ENCODE assay signal across 15 cellular contexts in genomic region chr3:183491109-183491922, GRCh38.
DNase-seq lines count a peak whose midpoint lies in the region; ATAC-seq, FAIRE-seq and TF ChIP-seq lines count a peak whose summit lies in the region.
"Had no signal": no experiment of that assay in that cellular context is flagged by ENCODE, and none has a peak within 500 bp of the region (broad histone marks: within the 10 kb centered on the region; RNA-seq: fewer than 3 reads in every experiment).

No MANE protein-coding gene starts in this region.

- H3K27me3 ChIP-seq in mammary epithelial cell (ENCODE audit: insufficient read depth, low read length) (no peaks in the 10 kb centered on the region), K562 (ENCODE audit: control insufficient read depth in 2 of 2, insufficient read depth in 2 of 2, low read length in 2 of 2) (no peaks in the 10 kb centered on the region), vagina (no peaks in the 10 kb centered on the region)

- H3K36me3 ChIP-seq in mammary epithelial cell (ENCODE audit: insufficient read depth, low read length), result no peaks in the 10 kb centered on the region
- H3K36me3 ChIP-seq in K562 (ENCODE audit: control insufficient read depth, insufficient read depth, low read length), result no peaks in the 10 kb centered on the region
- no peaks in the 10 kb centered on the region for H3K36me3 ChIP-seq in vagina
- H3K36me3 ChIP-seq: WERI-Rb-1 had no signal

- no peak for TF ChIP-seq RAD21 in K562 (CRISPR knock-in tag; conservative IDR thresholded peaks at IDR 0.05 in 1 of 2, IDR thresholded peaks at IDR 0.05 in 1 of 2)

- H3K4me1 Mint-ChIP-seq in MCF 10A (ENCODE audit: insufficient read depth, unreplicated experiment) (peaks cover 7% of the 10 kb centered on the region), memory B cell (peaks cover 5% of the 10 kb centered on the region)
- H3K4me1 Mint-ChIP-seq: activated naive CD8-positive, alpha-beta T cell treated with anti-CD3 and anti-CD28 coated beads, Interleukin-2, amount 10 ng/mL, durations not matched to agents 7 days and 5 days had no signal

- H3K4me1 ChIP-seq in mammary epithelial cell (ENCODE audit: insufficient read depth, low read length), result peaks cover 23% of the 10 kb centered on the region
- H3K4me1 ChIP-seq in K562 (replicated peaks in 1 of 2; ENCODE audit: control insufficient read depth in 2 of 2, insufficient read depth in 2 of 2, low read length in 2 of 2), result peaks cover 8 to 9% of the 10 kb centered on the region in 2 experiments; a peak in 3 of 5 replicates
- no peaks in the 10 kb centered on the region for H3K4me1 ChIP-seq in vagina
- H3K4me1 ChIP-seq: parathyroid adenoma had no signal

- H3K9ac ChIP-seq in mammary epithelial cell (ENCODE audit: insufficient read depth, low read length) (no peak overlapping the region), K562 (ENCODE audit: insufficient read depth in 1 of 2, low read depth in 2 of 2, low read length in 2 of 2) (no peak overlapping the region)
- H3K9ac ChIP-seq: parathyroid adenoma had no signal

- H3K4me2 ChIP-seq in mammary epithelial cell (ENCODE audit: insufficient read depth, low read depth, low read length) (no peak overlapping the region), K562 (ENCODE audit: insufficient read depth, low read length) (no peak overlapping the region)

- dilution Hi-C loops in mammary epithelial cell (cut with HindIII; ENCODE audit: low sequenced_read_pairs), result no loop called here

- TF ChIP-seq CTCF in mammary epithelial cell (conservative IDR thresholded peaks at IDR 0.05 in 1 of 2, IDR thresholded peaks at IDR 0.05 in 1 of 2; ENCODE audit: extremely low read depth in 1 of 2, insufficient read depth in 1 of 2, low read depth in 1 of 2, low read length in 2 of 2) (no peak), MCF 10A (IDR thresholded peaks at IDR 0.05; ENCODE audit: unreplicated experiment) (no peak), K562 (IDR thresholded peaks at IDR 0.05 in 2 of 3, conservative IDR thresholded peaks at IDR 0.05 in 1 of 3; ENCODE audit: insufficient read depth in 2 of 3, low read depth in 1 of 3, low read length in 3 of 3) (no peak), vagina (IDR thresholded peaks at IDR 0.05) (no peak), omental fat pad (IDR thresholded peaks at IDR 0.05) (no peak)

- no peaks in the 10 kb centered on the region for H4K20me1 ChIP-seq in mammary epithelial cell (ENCODE audit: insufficient read depth, low read length)
- H4K20me1 ChIP-seq in K562 (replicated peaks; ENCODE audit: control insufficient read depth, insufficient read depth, low read length), result no peaks in the 10 kb centered on the region

- BruUV-seq in mammary epithelial cell (replicated peaks; lab: Mats Ljungman, UMichigan) (no TSS peak), MCF 10A (replicated peaks; lab: Mats Ljungman, UMichigan) (no TSS peak), K562 (replicated peaks; lab: Mats Ljungman, UMichigan) (no TSS peak)

- DNase-seq in mammary epithelial cell (no peak), MCF 10A (ENCODE audit: unreplicated experiment) (no peak), K562 (ENCODE audit: extremely low read depth in 1 of 4, low spot score in 3 of 4) (no peak), memory B cell (ENCODE audit: low spot score in 2 of 2) (no peak), vagina (ENCODE audit: extremely low spot score in 2 of 2) (peak; percentile 77 to 84), omental fat pad (ENCODE audit: low spot score) (no peak), NCI-H146 treated with DMSO at 0.1 percent for 48 hours (lab: John Stamatoyannopoulos, UW; ENCODE audit: unreplicated experiment) (no peak), COLO829 (ENCODE audit: low spot score) (no peak)
- DNase-seq: activated naive CD8-positive, alpha-beta T cell treated with anti-CD3 and anti-CD28 coated beads, Interleukin-2, amount 10 ng/mL, durations not matched to agents 7 days and 5 days; DMS 273 treated with DMSO at 0.1 percent for 48 hours; effector CD8-positive, alpha-beta T cell; foreskin fibroblast; stimulated activated naive CD8-positive, alpha-beta T cell treated with anti-CD3 and anti-CD28 coated beads, Interleukin-15, Interleukin-2, amounts not matched to agents 100 U/mL and 50 U/mL, for 24 hours; WERI-Rb-1 had no signal

- peak overlapping the region; percentile 72 for H2AFZ ChIP-seq in mammary epithelial cell (ENCODE audit: low read depth, low read length)
- no peak overlapping the region for H2AFZ ChIP-seq in K562 (ENCODE audit: low read depth, low read length)
- H2AFZ ChIP-seq: parathyroid adenoma had no signal

- H3K27ac ChIP-seq in mammary epithelial cell (ENCODE audit: insufficient read depth, low read depth, low read length) (no peak overlapping the region), K562 (ENCODE audit: extremely low read depth, low read depth, low read length) (no peak overlapping the region), vagina (no peak overlapping the region)
- H3K27ac ChIP-seq: parathyroid adenoma, WERI-Rb-1 had no signal

- no peak for TF ChIP-seq EP300 in K562 (IDR thresholded peaks at IDR 0.05; ENCODE audit: low read length)

- CTCF ChIA-PET in mammary epithelial cell (lab: Charles Lee; ENCODE audit: low non-redundant PET), result no interaction called here
- CTCF ChIA-PET in MCF 10A (lab: Yijun Ruan, JAX), result interaction anchor here (1.0 kb wide), 1 partner anchor 11 kb away, joined by 4 read pairs; no protein-coding TSS in a partner anchor
- CTCF ChIA-PET in K562 (lab: Yijun Ruan, JAX; ENCODE audit: low intra/inter-chr PET ratio), result no interaction called here

- no peaks in the 10 kb centered on the region for H3K79me2 ChIP-seq in mammary epithelial cell (ENCODE audit: insufficient read depth, low read length)
- no peaks in the 10 kb centered on the region for H3K79me2 ChIP-seq in K562 (ENCODE audit: control insufficient read depth, insufficient read depth, low read length)
- H3K79me2 ChIP-seq: parathyroid adenoma had no signal

- 85% methylated on average over 19 of the region's 23 CpGs for WGBS in mammary epithelial cell (ENCODE audit: low coverage, missing lambda C conversion rate)
- WGBS in K562 (ENCODE audit: insufficient coverage, low coverage, missing lambda C conversion rate), result 63% methylated on average over 21 of the region's 23 CpGs

- in situ Hi-C loops in mammary epithelial cell (cut with MboI; ENCODE audit: low sequenced_read_pairs in 2 of 2), result no loop called here
- in situ Hi-C loops in K562 (cut with MboI), result no loop called here

- no peak overlapping the region for H3K27ac Mint-ChIP-seq in MCF 10A (ENCODE audit: low read depth, unreplicated experiment)
- peak overlapping the region; percentile 35 for H3K27ac Mint-ChIP-seq in memory B cell
- H3K27ac Mint-ChIP-seq: activated naive CD8-positive, alpha-beta T cell treated with anti-CD3 and anti-CD28 coated beads, Interleukin-2, amount 10 ng/mL, durations not matched to agents 7 days and 5 days had no signal

- no peaks in the 10 kb centered on the region for H3K9me1 ChIP-seq in K562 (ENCODE audit: control insufficient read depth, insufficient read depth, low read length)

- H3K36me3 Mint-ChIP-seq in MCF 10A (ENCODE audit: insufficient read depth, unreplicated experiment) (no peaks in the 10 kb centered on the region), memory B cell (peaks cover 26% of the 10 kb centered on the region)

- H3K4me3 Mint-ChIP-seq in MCF 10A (ENCODE audit: unreplicated experiment) (no peak overlapping the region), memory B cell (no peak overlapping the region)
- H3K4me3 Mint-ChIP-seq: activated naive CD8-positive, alpha-beta T cell treated with anti-CD3 and anti-CD28 coated beads, Interleukin-2, amount 10 ng/mL, durations not matched to agents 7 days and 5 days had no signal

- intact Hi-C loops in mammary epithelial cell (cut with micrococcal nuclease) (no loop called here), MCF 10A (cut with micrococcal nuclease) (no loop called here), K562 (cut with micrococcal nuclease) (no loop called here), vagina (cut with DNase I) (no loop called here)

- no peak for FAIRE-seq in K562 (lab: Jason Lieb, UNC)

- H3K4me3 ChIP-seq in mammary epithelial cell (replicated peaks in 1 of 3; ENCODE audit: insufficient read depth in 1 of 3, low read depth in 2 of 3, low read length in 3 of 3) (no peak overlapping the region), K562 (no peak overlapping the region), vagina (no peak overlapping the region)

- no peak for ATAC-seq in K562
- ATAC-seq in memory B cell (ENCODE audit: low read depth), result no peak
- ATAC-seq in omental fat pad (ENCODE audit: low FRiP score), result no peak
- ATAC-seq: stimulated activated naive CD8-positive, alpha-beta T cell treated with anti-CD3 and anti-CD28 coated beads, Interleukin-15, Interleukin-2, amounts not matched to agents 100 U/mL and 50 U/mL, for 24 hours had no signal

- TF ChIP-seq POLR2A in K562 (conservative IDR thresholded peaks at IDR 0.05) (no peak), vagina (IDR thresholded peaks at IDR 0.05) (no peak)

- POLR2A ChIA-PET in MCF 10A (lab: Yijun Ruan, JAX) (no interaction called here), K562 (lab: Yijun Ruan, JAX) (interaction anchor here (0.7 kb wide), 1 partner anchor 15 kb away, joined by 3 read pairs; no protein-coding TSS in a partner anchor)

- H3K9me3 Mint-ChIP-seq in MCF 10A (ENCODE audit: unreplicated experiment) (no peaks in the 10 kb centered on the region), memory B cell (no peaks in the 10 kb centered on the region)
- H3K9me3 Mint-ChIP-seq: activated naive CD8-positive, alpha-beta T cell treated with anti-CD3 and anti-CD28 coated beads, Interleukin-2, amount 10 ng/mL, durations not matched to agents 7 days and 5 days had no signal

- H3K27me3 Mint-ChIP-seq in MCF 10A (ENCODE audit: insufficient read depth, unreplicated experiment) (peaks cover 16% of the 10 kb centered on the region), memory B cell (no peaks in the 10 kb centered on the region)
- H3K27me3 Mint-ChIP-seq: activated naive CD8-positive, alpha-beta T cell treated with anti-CD3 and anti-CD28 coated beads, Interleukin-2, amount 10 ng/mL, durations not matched to agents 7 days and 5 days had no signal

- no peaks in the 10 kb centered on the region for H3K9me3 ChIP-seq in mammary epithelial cell (replicated peaks; ENCODE audit: insufficient read depth, low read length)
- H3K9me3 ChIP-seq in K562 (replicated peaks; ENCODE audit: control insufficient read depth, insufficient read depth, low read depth, low read length), result no peaks in the 10 kb centered on the region; the same call in 1 of the 2 replicates
- H3K9me3 ChIP-seq in vagina, result no peaks in the 10 kb centered on the region

Comparison
In these comparisons a context has a peak if more than half of its experiments do, and no peak if none do; other contexts are left out.
1. DNase-seq: peak in vagina (2 of 2); none in mammary epithelial cell (single experiment), MCF 10A (single experiment), K562 (0 of 4), memory B cell (0 of 2), omental fat pad (single experiment), NCI-H146 treated with DMSO at 0.1 percent for 48 hours (single experiment) and COLO829 (single experiment).